In the genomic region with DNA sequence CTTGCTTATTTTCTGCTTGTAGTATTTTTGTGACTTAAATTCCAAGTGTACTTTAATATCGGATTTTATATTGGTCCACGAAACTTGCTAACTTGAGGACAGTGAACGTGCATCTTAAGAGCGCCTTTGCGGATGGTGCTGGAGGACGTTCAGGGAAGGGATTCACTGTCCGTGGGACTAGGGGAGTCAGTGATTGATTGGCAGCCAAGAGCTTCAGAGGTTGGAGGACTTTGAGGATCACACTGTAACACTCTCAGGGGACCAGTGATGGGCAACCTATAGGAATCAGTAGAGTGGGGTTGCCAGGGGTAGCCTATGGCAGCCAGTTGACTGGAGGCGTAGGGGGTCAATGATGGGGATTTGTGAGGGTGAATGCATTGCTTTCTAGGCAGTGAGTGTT, we compare ENCODE assay signal across 1 cellular context.
TF ChIP-seq lines count a peak whose summit lies in the region.

No MANE protein-coding gene starts in this region.

TF ChIP-seq in HCT116, 20 proteins besides CTCF, POLR2A, EP300 and RAD21 (continued from another document):
- TF ChIP-seq EZH2phosphoT487 (IDR thresholded peaks at IDR 0.05; ENCODE audit: borderline replicate concordance), result no peak
